ENCODE assay signal across 17 cellular contexts in genomic region chr19:37699057-37699456, GRCh38. TPM values are rescaled to one million over a fixed set of nuclear protein-coding genes. Genes with fewer than 3 reads are reported as not detected.
DNase-seq lines count a peak whose midpoint lies in the region; ATAC-seq, FAIRE-seq and TF ChIP-seq lines count a peak whose summit lies in the region.
"Had no signal": no experiment of that assay in that cellular context is flagged by ENCODE, and none has a peak within 500 bp of the region (broad histone marks: within the 10 kb centered on the region; RNA-seq: fewer than 3 reads in every experiment).

No MANE protein-coding gene starts in this region.

- H2AK5ac ChIP-seq in IMR-90 (ENCODE audit: low read depth, low read length) (no peak overlapping the region), H1 (ENCODE audit: low read depth, low read length) (no peak overlapping the region)

- WGBS in IMR-90 (ENCODE audit: extremely low coverage in 2 of 2, insufficient read length in 1 of 2), 2 experiments: no CpG with 5 or more reads among the region's 5 CpGs
- 92% methylated on average over 5 of the region's 5 CpGs; no CpG with 5 or more reads in 1 of the 2 experiments for WGBS in H1 (ENCODE audit: extremely low coverage in 1 of 2, insufficient coverage in 1 of 2, insufficient read length in 1 of 2, insufficient replicate concordance in 2 of 2, low coverage in 1 of 2, low lambda C conversion rate in 2 of 2, missing lambda C conversion rate in 1 of 2), 2 experiments
- 83 to 90% methylated on average over 3 to 5 of the region's 5 CpGs for WGBS in mesodermal cell (ENCODE audit: insufficient coverage in 2 of 2), 2 experiments
- 90 to 98% (median 95%) methylated on average over 5 of the region's 5 CpGs for WGBS in spleen, 5 donors

- H2BK120ac ChIP-seq in IMR-90 (ENCODE audit: low read depth, low read length) (no peak overlapping the region), H1 (replicated peaks; ENCODE audit: low read depth, low read length) (no peak overlapping the region)

- ATAC-seq in IMR-90 (ENCODE audit: low read depth): no peak

- no peaks in the 10 kb centered on the region for H3K79me2 ChIP-seq in H1 (ENCODE audit: control insufficient read depth in 1 of 2, insufficient read depth in 2 of 2, low read length in 2 of 2)

- no peak overlapping the region for H3K4me3 ChIP-seq in IMR-90 (ENCODE audit: insufficient read depth, low read depth, low read length)
- 0 out of 8 replicates have a peak overlapping the region, but pooled peaks of 1 of the 4 experiments have one; percentile 19 for H3K4me3 ChIP-seq in H1 (ENCODE audit: extremely low read depth in 1 of 4, insufficient read depth in 2 of 4, low read depth in 3 of 4, low read length in 4 of 4)
- no peak overlapping the region for H3K4me3 ChIP-seq in mesodermal cell (ENCODE audit: extremely low read depth, insufficient read depth, low read length, poor library complexity, severe bottlenecking)
- no peak overlapping the region for H3K4me3 ChIP-seq in brain microvascular endothelial cell (ENCODE audit: low read depth, low read length)
- no peak overlapping the region for H3K4me3 ChIP-seq in spleen

- no peak overlapping the region for H3K14ac ChIP-seq in IMR-90 (replicated peaks; ENCODE audit: low read depth, low read length)
- no peak overlapping the region for H3K14ac ChIP-seq in H1 (ENCODE audit: insufficient read length)

- H4K8ac ChIP-seq in IMR-90 (ENCODE audit: low read depth in 2 of 2, low read length in 2 of 2) (no peak overlapping the region), H1 (ENCODE audit: extremely low read depth, insufficient read depth, low read length) (no peak overlapping the region)

- CTCF ChIA-PET in IMR-90 (lab: Yijun Ruan, JAX) (no interaction called here), H1 (lab: Charles Lee; ENCODE audit: partially characterized antibody) (no interaction called here)

- dilution Hi-C loops in IMR-90 (cut with HindIII; ENCODE audit: low sequenced_read_pairs, unreplicated experiment): no loop called here

- no peak overlapping the region; the same call in 1 of the 2 replicates for H2BK12ac ChIP-seq in H1 (ENCODE audit: low read depth, low read length)

- H4K20me1 ChIP-seq in IMR-90 (ENCODE audit: insufficient read depth, low read length) (no peaks in the 10 kb centered on the region), H1 (replicated peaks in 1 of 2; ENCODE audit: control insufficient read depth in 1 of 2, insufficient read depth in 2 of 2, low read length in 2 of 2) (peaks cover 0 to 7% of the 10 kb centered on the region in 2 experiments)

- no peak overlapping the region for H4K5ac ChIP-seq in IMR-90 (ENCODE audit: low read depth, low read length)
- H4K5ac ChIP-seq in H1 (ENCODE audit: insufficient read length, low read depth, low read length): no peak overlapping the region

- no peaks in the 10 kb centered on the region for H3K23me2 ChIP-seq in H1 (ENCODE audit: low read depth, low read length)

- H3K4me1 ChIP-seq in IMR-90 (ENCODE audit: control insufficient read depth, insufficient read depth, low read length): no peaks in the 10 kb centered on the region
- H3K4me1 ChIP-seq in H1 (replicated peaks in 1 of 4; ENCODE audit: control insufficient read depth in 3 of 4, insufficient read depth in 4 of 4, low read length in 3 of 4): peaks cover 0 to 2% (median 0%) of the 10 kb centered on the region in 4 experiments; a peak in 1 of 7 replicates
- H3K4me1 ChIP-seq in mesodermal cell (ENCODE audit: control insufficient read depth, insufficient read depth, low read length, poor library complexity, severe bottlenecking): no peaks in the 10 kb centered on the region
- H3K4me1 ChIP-seq in spleen: no peaks in the 10 kb centered on the region

- H2AFZ ChIP-seq in IMR-90 (replicated peaks; ENCODE audit: low read length, poor library complexity) (no peak overlapping the region), H1 (ENCODE audit: low read length) (no peak overlapping the region)

- H3K18ac ChIP-seq in IMR-90 (ENCODE audit: low read depth, low read length): no peak overlapping the region
- no peak overlapping the region for H3K18ac ChIP-seq in H1 (ENCODE audit: extremely low read depth, low read length)

- H4K91ac ChIP-seq in IMR-90 (ENCODE audit: insufficient read depth, low read depth, low read length): no peak overlapping the region
- H4K91ac ChIP-seq in H1 (replicated peaks; ENCODE audit: insufficient read length, low read length): no peak overlapping the region

- no peak overlapping the region for H2AK9ac ChIP-seq in IMR-90 (replicated peaks; ENCODE audit: low read depth, low read length, poor library complexity)

- TF ChIP-seq POLR2A in IMR-90 (IDR thresholded peaks at IDR 0.05; ENCODE audit: low read depth, low read length) (no peak), H1 (IDR thresholded peaks at IDR 0.05; ENCODE audit: control extremely low read depth in 1 of 2, low read depth in 2 of 2, low read length in 2 of 2) (no peak), spleen (IDR thresholded peaks at IDR 0.05) (no peak)

- peak; percentile 23 for DNase-seq in EH (ENCODE audit: low read depth)
- DNase-seq in IMR-90: peak; percentile 8
- no peak for DNase-seq in H1 (ENCODE audit: low read depth in 1 of 2, low spot score in 2 of 2)
- no peak for DNase-seq in AG08395 (ENCODE audit: low spot score)
- DNase-seq in NCI-H146 (lab: John Stamatoyannopoulos, UW): no peak
- DNase-seq in brain microvascular endothelial cell: no peak
- no peak for DNase-seq in spleen
- DNase-seq: DMS 273 treated with DMSO at 0.1 percent for 48 hours; HCEC 1CT; NCI-H1105; NCI-H187 treated with DMSO at 0.1 percent for 48 hours; NCI-H69; NK-92 treated with Interleukin-12 subunit alpha and Interleukin-12 subunit beta, amount 100 ng/mL, for 24 hours; RPMI8226; SIG-M5 had no signal

- BruUV-seq in IMR-90 (replicated peaks; lab: Mats Ljungman, UMichigan): no TSS peak

- H3K23ac ChIP-seq in IMR-90 (ENCODE audit: low read depth, low read length): no peak overlapping the region
- H3K23ac ChIP-seq in H1 (ENCODE audit: insufficient read length): no peak overlapping the region

- H3K79me1 ChIP-seq in IMR-90 (ENCODE audit: low read depth in 1 of 2, low read length in 2 of 2) (no peaks in the 10 kb centered on the region), H1 (ENCODE audit: low read depth, low read length) (no peaks in the 10 kb centered on the region)

- no peak overlapping the region for H3K56ac ChIP-seq in IMR-90 (ENCODE audit: extremely low read depth, insufficient read depth, low read length)
- H3K56ac ChIP-seq in H1 (replicated peaks; ENCODE audit: insufficient read length, low read depth, low read length): no peak overlapping the region

- H2BK5ac ChIP-seq in IMR-90 (ENCODE audit: low read depth, low read length, poor library complexity, severe bottlenecking) (no peak overlapping the region), H1 (ENCODE audit: low read depth, low read length) (no peak overlapping the region)

- H3K4me2 ChIP-seq in IMR-90 (ENCODE audit: low read depth, low read length) (no peak overlapping the region), H1 (ENCODE audit: insufficient read depth in 1 of 2, low read depth in 2 of 2, low read length in 2 of 2) (no peak overlapping the region)

- POLR2A ChIA-PET in IMR-90 (lab: Charles Lee; ENCODE audit: unreplicated experiment): no interaction called here
- POLR2A ChIA-PET in H1 (lab: Charles Lee; ENCODE audit: partially characterized antibody): interaction anchor here (1.5 kb wide), 1 partner anchor 192 kb away, joined by 3 read pairs; the partner anchor contains the start of gene ZNF793

- intact Hi-C loops in IMR-90 (cut with micrococcal nuclease): loop anchor here (10.0 kb wide), 1 partner anchor 234 kb away; the partner anchor contains the start of genes ZNF569 and ZNF570
- intact Hi-C loops in spleen (cut with DNase I; ENCODE audit: low total_unique reads): no loop called here

- no peaks in the 10 kb centered on the region for H3K9me1 ChIP-seq in IMR-90 (ENCODE audit: insufficient read depth, low read length)

- peaks cover 21% of the 10 kb centered on the region for H3K9me3 ChIP-seq in IMR-90 (ENCODE audit: control insufficient read depth, insufficient read depth, low read length)
- peaks cover 8 to 13% of the 10 kb centered on the region in 2 experiments for H3K9me3 ChIP-seq in H1 (ENCODE audit: insufficient read depth in 2 of 2, low read depth in 1 of 2, low read length in 1 of 2)
- peaks cover 26% of the 10 kb centered on the region for H3K9me3 ChIP-seq in mesodermal cell (ENCODE audit: control insufficient read depth, low read length)
- peaks cover 0 to 96% (median 83%) of the 10 kb centered on the region in 8 donors for H3K9me3 ChIP-seq in spleen

- in situ Hi-C loops in IMR-90 (cut with MboI; ENCODE audit: low sequenced_read_pairs) (no loop called here), brain microvascular endothelial cell (cut with HindIII; ENCODE audit: low pct_ligation_motif_present, low sequenced_read_pairs) (no loop called here)

- no peak for TF ChIP-seq EP300 in H1 (IDR thresholded peaks at IDR 0.05; ENCODE audit: borderline replicate concordance in 1 of 2, low read depth in 2 of 2, low read length in 2 of 2)

- no peak for TF ChIP-seq RAD21 in IMR-90 (IDR thresholded peaks at IDR 0.05; ENCODE audit: low read length)
- TF ChIP-seq RAD21 in H1 (IDR thresholded peaks at IDR 0.05 in 1 of 2, conservative IDR thresholded peaks at IDR 0.05 in 1 of 2; ENCODE audit: low read depth in 2 of 2, low read length in 2 of 2): no peak

- H2BK15ac ChIP-seq in IMR-90 (ENCODE audit: low read depth, low read length) (no peak overlapping the region), H1 (ENCODE audit: low read length) (no peak overlapping the region)

- no peak overlapping the region for H3K4ac ChIP-seq in IMR-90 (ENCODE audit: low read depth, low read length)
- H3K4ac ChIP-seq in H1 (replicated peaks; ENCODE audit: insufficient read length, low read depth, low read length): no peak overlapping the region

- no peak overlapping the region for H2BK20ac ChIP-seq in IMR-90 (ENCODE audit: low read depth, low read length)
- no peak overlapping the region for H2BK20ac ChIP-seq in H1 (ENCODE audit: low read length)

- no peak for TF ChIP-seq CTCF in IMR-90 (conservative IDR thresholded peaks at IDR 0.05; ENCODE audit: low read depth, low read length)
- no peak for TF ChIP-seq CTCF in H1 (IDR thresholded peaks at IDR 0.05; ENCODE audit: control extremely low read depth in 1 of 3, insufficient read depth in 1 of 3, low read depth in 1 of 3, low read length in 3 of 3)
- TF ChIP-seq CTCF in brain microvascular endothelial cell (IDR thresholded peaks at IDR 0.05; ENCODE audit: low read depth, low read length, missing control alignments): no peak
- TF ChIP-seq CTCF in spleen (IDR thresholded peaks at IDR 0.05 in 8 of 11, conservative IDR thresholded peaks at IDR 0.05 in 3 of 11): no peak

- H3K27me3 ChIP-seq in IMR-90 (ENCODE audit: control insufficient read depth, insufficient read depth, low read length) (no peaks in the 10 kb centered on the region), H1 (replicated peaks in 1 of 4; ENCODE audit: control insufficient read depth in 3 of 4, extremely low read depth in 1 of 4, insufficient read depth in 3 of 4, low read length in 3 of 4) (peaks cover 0 to 9% (median 3%) of the 10 kb centered on the region in 4 experiments; a peak in 3 of 7 replicates), brain microvascular endothelial cell (replicated peaks) (no peaks in the 10 kb centered on the region), spleen (replicated peaks in 1 of 7) (no peaks in the 10 kb centered on the region)

- no peak overlapping the region for H3K9ac ChIP-seq in IMR-90 (ENCODE audit: low read depth, low read length)
- H3K9ac ChIP-seq in H1 (replicated peaks in 1 of 4; ENCODE audit: extremely low read depth in 1 of 4, low read depth in 3 of 4, low read length in 3 of 4): no peak overlapping the region

- FAIRE-seq in H1 (lab: Jason Lieb, UNC): peak; percentile 36

- no peak overlapping the region for H3K27ac ChIP-seq in IMR-90 (ENCODE audit: insufficient read depth, low read length)
- H3K27ac ChIP-seq in H1 (ENCODE audit: low read depth, low read length): no peak overlapping the region
- H3K27ac ChIP-seq in mesodermal cell (ENCODE audit: low read depth, low read length, severe bottlenecking): peak overlapping the region; percentile 52
- H3K27ac ChIP-seq in brain microvascular endothelial cell: no peak overlapping the region
- no peak overlapping the region for H3K27ac ChIP-seq in spleen
- H3K27ac ChIP-seq: C4-2B had no signal

- H3K36me3 ChIP-seq in IMR-90 (ENCODE audit: control insufficient read depth, insufficient read depth, low read length): peaks cover 11% of the 10 kb centered on the region
- H3K36me3 ChIP-seq in H1 (ENCODE audit: control insufficient read depth in 2 of 4, insufficient read depth in 4 of 4, low read length in 3 of 4): peaks cover 4 to 40% (median 17%) of the 10 kb centered on the region in 4 experiments; a peak in 7 of 8 replicates
- H3K36me3 ChIP-seq in mesodermal cell (ENCODE audit: control insufficient read depth, insufficient read depth, low read length): peaks cover 53% of the 10 kb centered on the region
- H3K36me3 ChIP-seq in brain microvascular endothelial cell (replicated peaks): peaks cover 13% of the 10 kb centered on the region
- H3K36me3 ChIP-seq in spleen: peaks cover 0 to 75% (median 25%) of the 10 kb centered on the region in 6 donors

RNA-seq across cellular contexts. Expression of gene ZNF607, which starts 20.5 kb away (rescaled TPM):
- total RNA-seq in IMR-90 (2012; rRNA removed): 2.7 and 3.6 TPM in 2 replicates
- 0.76 and 1.2 TPM in 2 replicates for polyA plus RNA-seq in IMR-90 (2012; rRNA removed)
- 0.48 and 1.2 TPM in 2 replicates for polyA plus RNA-seq in IMR-90 (2012; cell fraction: cytosol; rRNA removed)
- polyA plus RNA-seq in IMR-90 (2012; cell fraction: nucleus; rRNA removed; ENCODE audit: low replicate concordance): 2.1 and 3.9 TPM in 2 replicates
- 15.9 and 17.4 TPM in 2 replicates for total RNA-seq in H1 (2021; fragmentation: NEBNext Ultra II Directional; extraction: Animal tissue kit (Norgen Biotek cat#: 25700))
- polyA plus RNA-seq in H1 (2011; rRNA removed): 5.9 and 6.7 TPM in 2 replicates
- 6.7 TPM for polyA plus RNA-seq in H1 (2011; cell fraction: cytosol; rRNA removed)
- 7.9 TPM for polyA plus RNA-seq in H1 (2011; cell fraction: nucleus; rRNA removed)
- polyA plus RNA-seq in H1 (2012, experiment 1 of 2): 8.5 to 11.0 TPM (median 9.3 TPM) in 4 replicates
- 1.4 TPM for polyA plus RNA-seq in H1 (2012, experiment 2 of 2)
- polyA plus RNA-seq in H1 (2013, experiment 1 of 2): 4.8 TPM
- 4.9 TPM for polyA plus RNA-seq in H1 (2013, experiment 2 of 2)
- polyA minus RNA-seq in H1 (2011; rRNA and poly(A)+ RNA removed): 17.5 and 17.9 TPM in 2 replicates
- 8.5 TPM for polyA minus RNA-seq in H1 (2011; cell fraction: cytosol; rRNA and poly(A)+ RNA removed)
- polyA minus RNA-seq in H1 (2011; cell fraction: nucleus; rRNA and poly(A)+ RNA removed): 7.1 TPM
- 7.7 TPM for polyA plus RNA-seq in mesodermal cell (2013, experiment 1 of 2)
- 7.6 TPM for polyA plus RNA-seq in mesodermal cell (2013, experiment 2 of 2)
- 10 to 100 TPM in 1 of 7 donors, 1 to 10 TPM in 6; 3.4 to 10.3 (median 7.0) TPM for total RNA-seq in spleen
- 1 to 10 TPM; 2.7 to 3.0 (median 2.8) TPM for polyA plus RNA-seq in spleen

RNA-seq across cellular contexts. Expression of gene ZFP30, which starts 43.8 kb away (rescaled TPM):
- total RNA-seq in IMR-90 (2012; rRNA removed) (10.2 and 13.9 TPM in 2 replicates), spleen (10 to 100 TPM in 5 of 7 donors, 1 to 10 TPM in 2; 9.2 to 14.8 (median 13.0) TPM)
- polyA plus RNA-seq in IMR-90 (2012; rRNA removed) (1.7 and 2.0 TPM in 2 replicates), H1 (2011; rRNA removed) (1.3 and 1.4 TPM in 2 replicates), spleen (1 to 10 TPM; 2.7 to 3.2 (median 3.0) TPM)
- polyA plus RNA-seq in IMR-90 (2012; cell fraction: cytosol; rRNA removed): 0.23 and 0.42 TPM in 2 replicates
- polyA plus RNA-seq in IMR-90 (2012; cell fraction: nucleus; rRNA removed; ENCODE audit: low replicate concordance): 4.1 and 9.5 TPM in 2 replicates
- 6.1 and 8.7 TPM in 2 replicates for total RNA-seq in H1 (2021; fragmentation: NEBNext Ultra II Directional; extraction: Animal tissue kit (Norgen Biotek cat#: 25700))
- polyA plus RNA-seq in H1 (2011; cell fraction: cytosol; rRNA removed): 1.6 TPM
- polyA plus RNA-seq in H1 (2011; cell fraction: nucleus; rRNA removed): 3.6 TPM
- polyA plus RNA-seq in H1 (2012, experiment 1 of 2): 3.2 to 4.7 TPM (median 4.0 TPM) in 4 replicates
- 0.37 TPM for polyA plus RNA-seq in H1 (2012, experiment 2 of 2)
- 2.9 TPM for polyA plus RNA-seq in H1 (2013, experiment 1 of 2)
- polyA plus RNA-seq in H1 (2013, experiment 2 of 2): 2.5 TPM
- polyA minus RNA-seq in H1 (2011; rRNA and poly(A)+ RNA removed): 4.7 and 6.9 TPM in 2 replicates
- 2.3 TPM for polyA minus RNA-seq in H1 (2011; cell fraction: cytosol; rRNA and poly(A)+ RNA removed)
- polyA minus RNA-seq in H1 (2011; cell fraction: nucleus; rRNA and poly(A)+ RNA removed): 9.9 TPM
- 9.4 TPM for polyA plus RNA-seq in mesodermal cell (2013, experiment 1 of 2)
- 10.1 TPM for polyA plus RNA-seq in mesodermal cell (2013, experiment 2 of 2)

Comparison
In these comparisons a context has a peak if more than half of its experiments do, and no peak if none do; other contexts are left out.
1. DNase-seq: peak in EH (single experiment) and IMR-90 (single experiment); none in H1 (0 of 2), AG08395 (single experiment), NCI-H146 (single experiment), brain microvascular endothelial cell (single experiment) and spleen (single experiment).